ENCODE assay signal across 10 cellular contexts in the genomic region with DNA sequence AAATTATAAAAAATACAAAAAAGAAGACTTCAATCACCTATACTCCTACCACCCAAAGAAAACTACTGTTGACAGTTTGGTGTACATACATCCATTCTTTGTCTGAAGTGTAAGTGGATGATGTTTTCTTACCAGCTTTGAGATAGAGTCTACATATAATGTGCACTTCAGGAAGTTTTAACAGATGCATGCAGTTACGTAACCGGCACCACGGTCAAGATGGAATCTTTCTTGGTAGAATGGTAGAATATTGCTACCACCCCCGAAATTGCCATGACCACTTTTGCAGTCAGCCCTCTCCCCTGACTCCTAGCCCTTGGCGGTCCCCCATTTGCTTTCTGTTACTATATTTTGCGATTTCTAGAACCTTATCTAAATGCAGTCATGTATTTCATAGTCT. TPM values are rescaled to one million over a fixed set of nuclear protein-coding genes. Genes with fewer than 3 reads are reported as not detected.
A peak's percentile ranks its signal among the peaks of the same experiment; 100 is the strongest.
DNase-seq lines count a peak whose midpoint lies in the region; ATAC-seq and TF ChIP-seq lines count a peak whose summit lies in the region.
"Had no signal": no experiment of that assay in that cellular context is flagged by ENCODE, and none has a peak within 500 bp of the region (broad histone marks: within the 10 kb centered on the region; RNA-seq: fewer than 3 reads in every experiment).

No MANE protein-coding gene starts in this region.

- peaks cover 87% of the 10 kb centered on the region for H3K79me2 ChIP-seq in HCT116 (ENCODE audit: insufficient read depth, low read length)

- H3K27me3 Mint-ChIP-seq in activated T-helper 2 cell treated with anti-CD3 and anti-CD28 coated beads, Interferon-gamma antibody, Interleukin-2, Interleukin-4, amounts not matched to agents 10 μg/mL and 5 μg/mL and 100 μg/mL, durations not matched to agents 14 hours and 24 hours and 36 hours (ENCODE audit: low read depth), result no peaks in the 10 kb centered on the region

- H3K4me3 ChIP-seq in BLaER1 treated with 17β-estradiol and CSF1 and Interleukin-3, amounts not matched to agents 10 nM and 100 nM, result peak overlapping the region; percentile 76 to 92 (median 86); a peak in 19 of 20 replicates
- H3K4me3 ChIP-seq in HCT116 (replicated peaks in 1 of 2; ENCODE audit: low read depth in 1 of 2, low read length in 2 of 2) (peak overlapping the region; percentile 56 to 64), mesodermal cell (ENCODE audit: extremely low read depth, insufficient read depth, low read length, poor library complexity, severe bottlenecking) (peak overlapping the region; percentile 80)

- POLR2A ChIA-PET in HCT116 (lab: Charles Lee), result no interaction called here

- peaks cover 28 to 55% (median 49%) of the 10 kb centered on the region in 11 experiments for H3K36me3 ChIP-seq in BLaER1 treated with 17β-estradiol and CSF1 and Interleukin-3, amounts not matched to agents 10 nM and 100 nM
- peaks cover 0 to 17% of the 10 kb centered on the region in 2 experiments; a peak in 2 of 4 replicates for H3K36me3 ChIP-seq in HCT116 (ENCODE audit: control insufficient read depth in 1 of 2, insufficient read depth in 2 of 2, low read length in 2 of 2)
- peaks cover 49% of the 10 kb centered on the region for H3K36me3 ChIP-seq in mesodermal cell (ENCODE audit: control insufficient read depth, insufficient read depth, low read length)

- 95 to 100% methylated on average over 2 of the region's 6 CpGs for WGBS in mesodermal cell (ENCODE audit: insufficient coverage in 2 of 2), 2 experiments

- 0 out of 22 replicates have a peak, but pooled peaks cover 0 to 3% (median 0%) of the 10 kb centered on the region in 11 experiments for H3K9me3 ChIP-seq in BLaER1 treated with 17β-estradiol and CSF1 and Interleukin-3, amounts not matched to agents 10 nM and 100 nM (replicated peaks in 1 of 11)
- no peaks in the 10 kb centered on the region for H3K9me3 ChIP-seq in HCT116 (ENCODE audit: control insufficient read depth in 1 of 2, insufficient read depth in 1 of 2, low read depth in 1 of 2, low read length in 2 of 2)
- H3K9me3 ChIP-seq in mesodermal cell (ENCODE audit: control insufficient read depth, low read length), result no peaks in the 10 kb centered on the region

- H3K4me1 ChIP-seq in BLaER1 treated with 17β-estradiol and CSF1 and Interleukin-3, amounts not matched to agents 10 nM and 100 nM, result peaks cover 34 to 73% (median 52%) of the 10 kb centered on the region in 10 experiments
- H3K4me1 ChIP-seq in HCT116 (ENCODE audit: control insufficient read depth in 1 of 2, insufficient read depth in 2 of 2, low read length in 2 of 2) (peaks cover 20 to 37% of the 10 kb centered on the region in 2 experiments), mesodermal cell (ENCODE audit: control insufficient read depth, insufficient read depth, low read length, poor library complexity, severe bottlenecking) (peaks cover 25% of the 10 kb centered on the region)

- peaks cover 40% of the 10 kb centered on the region for H3K4me1 Mint-ChIP-seq in activated T-helper 2 cell treated with anti-CD3 and anti-CD28 coated beads, Interferon-gamma antibody, Interleukin-2, Interleukin-4, amounts not matched to agents 10 μg/mL and 5 μg/mL and 100 μg/mL, durations not matched to agents 14 hours and 24 hours and 36 hours (ENCODE audit: low read depth)

- TF ChIP-seq CTCF in HCT116 (IDR thresholded peaks at IDR 0.05 in 2 of 3, conservative IDR thresholded peaks at IDR 0.05 in 1 of 3; ENCODE audit: borderline replicate concordance in 1 of 3, insufficient read depth in 1 of 3, low read depth in 2 of 3, low read length in 2 of 3), result no peak

- TF ChIP-seq POLR2A in HCT116 (IDR thresholded peaks at IDR 0.05; ENCODE audit: borderline replicate concordance, extremely low read depth, insufficient read depth, insufficient read length), result no peak

- ATAC-seq in HCT116 (no peak), GM21786 (IDR thresholded peaks at IDR 0.05; ENCODE audit: unreplicated experiment) (no peak), GM21515 (IDR thresholded peaks at IDR 0.05; ENCODE audit: unreplicated experiment) (no peak)

- peak overlapping the region in 5 of 11 experiments; percentile 97 to 99 (median 98); a peak in 7 of 22 replicates for H3K27ac ChIP-seq in BLaER1 treated with 17β-estradiol and CSF1 and Interleukin-3, amounts not matched to agents 10 nM and 100 nM
- H3K27ac ChIP-seq in HCT116 (ENCODE audit: low read depth, low read length) (peak overlapping the region; percentile 98; the same call in 1 of the 2 replicates), mesodermal cell (ENCODE audit: low read depth, low read length, severe bottlenecking) (no peak overlapping the region)

- no peak overlapping the region for H2AFZ ChIP-seq in HCT116 (ENCODE audit: low read depth, low read length, poor library complexity, severe bottlenecking)

- CTCF ChIA-PET in HCT116 (lab: Charles Lee), result no interaction called here

- intact Hi-C loops in HCT116 (cut with micrococcal nuclease), result no loop called here
- intact Hi-C loops in activated T-helper 2 cell treated with anti-CD3 and anti-CD28 coated beads, Interferon-gamma antibody, Interleukin-2, Interleukin-4, amounts not matched to agents 10 μg/mL and 5 μg/mL and 100 μg/mL, durations not matched to agents 14 hours and 24 hours and 36 hours (cut with micrococcal nuclease), result no loop called here

- H3K27ac Mint-ChIP-seq in activated T-helper 2 cell treated with anti-CD3 and anti-CD28 coated beads, Interferon-gamma antibody, Interleukin-2, Interleukin-4, amounts not matched to agents 10 μg/mL and 5 μg/mL and 100 μg/mL, durations not matched to agents 14 hours and 24 hours and 36 hours, result no peak overlapping the region

- no peaks in the 10 kb centered on the region for H3K9me3 Mint-ChIP-seq in activated T-helper 2 cell treated with anti-CD3 and anti-CD28 coated beads, Interferon-gamma antibody, Interleukin-2, Interleukin-4, amounts not matched to agents 10 μg/mL and 5 μg/mL and 100 μg/mL, durations not matched to agents 14 hours and 24 hours and 36 hours

- peaks cover 49 to 74% (median 67%) of the 10 kb centered on the region in 11 experiments for H4K20me1 ChIP-seq in BLaER1 treated with 17β-estradiol and CSF1 and Interleukin-3, amounts not matched to agents 10 nM and 100 nM
- H4K20me1 ChIP-seq in HCT116 (ENCODE audit: insufficient read depth), result no peaks in the 10 kb centered on the region

- H3K4me2 ChIP-seq in BLaER1 treated with 17β-estradiol and CSF1 and Interleukin-3, amounts not matched to agents 10 nM and 100 nM, result peak overlapping the region; percentile 79 to 96 (median 90)
- peak overlapping the region; percentile 77 for H3K4me2 ChIP-seq in HCT116 (ENCODE audit: low read length)

- peak overlapping the region; percentile 95 to 99 (median 98); a peak in 20 of 22 replicates for H3K9ac ChIP-seq in BLaER1 treated with 17β-estradiol and CSF1 and Interleukin-3, amounts not matched to agents 10 nM and 100 nM
- peak overlapping the region; percentile 96 for H3K9ac ChIP-seq in HCT116 (ENCODE audit: low read length)

- no peaks in the 10 kb centered on the region for H3K27me3 ChIP-seq in BLaER1 treated with 17β-estradiol and CSF1 and Interleukin-3, amounts not matched to agents 10 nM and 100 nM
- H3K27me3 ChIP-seq in HCT116 (ENCODE audit: insufficient read depth, low read length), result no peaks in the 10 kb centered on the region

- H3K36me3 Mint-ChIP-seq in activated T-helper 2 cell treated with anti-CD3 and anti-CD28 coated beads, Interferon-gamma antibody, Interleukin-2, Interleukin-4, amounts not matched to agents 10 μg/mL and 5 μg/mL and 100 μg/mL, durations not matched to agents 14 hours and 24 hours and 36 hours (ENCODE audit: low read depth), result peaks cover 48% of the 10 kb centered on the region

- RAD21 ChIA-PET in HCT116 (lab: Charles Lee; ENCODE audit: low non-redundant PET in 1 of 2, low total read pairs in 2 of 2, uncharacterized antibody in 2 of 2, unreplicated experiment in 2 of 2), result no interaction called here

- H3K4me3 Mint-ChIP-seq in activated T-helper 2 cell treated with anti-CD3 and anti-CD28 coated beads, Interferon-gamma antibody, Interleukin-2, Interleukin-4, amounts not matched to agents 10 μg/mL and 5 μg/mL and 100 μg/mL, durations not matched to agents 14 hours and 24 hours and 36 hours (ENCODE audit: low read depth), result peak overlapping the region; percentile 79

- no peak for DNase-seq in HCT116 (ENCODE audit: low read depth, low spot score)
- no peak for DNase-seq in activated T-helper 2 cell treated with anti-CD3 and anti-CD28 coated beads, Interferon-gamma antibody, Interleukin-2, Interleukin-4, amounts not matched to agents 10 μg/mL and 5 μg/mL and 100 μg/mL, durations not matched to agents 14 hours and 24 hours and 36 hours (ENCODE audit: low spot score)
- no peak for DNase-seq in D341Med (ENCODE audit: low spot score)
- DNase-seq in NCI-H2081 treated with DMSO at 0.1 percent for 48 hours (lab: John Stamatoyannopoulos, UW), result no peak
- DNase-seq: stimulated activated CD4-positive, alpha-beta T cell treated with anti-CD3 and anti-CD28 coated beads, Interleukin-2, amount 100 ng/mL, for 48 hours had no signal

- no peaks in the 10 kb centered on the region for H3K9me2 ChIP-seq in HCT116 (ENCODE audit: insufficient read depth)

- no peak for TF ChIP-seq RAD21 in HCT116 (IDR thresholded peaks at IDR 0.05; ENCODE audit: low read depth)

- TSS peak; percentile 66 for BruUV-seq in HCT116 (replicated peaks; lab: Mats Ljungman, UMichigan)

TF ChIP-seq in HCT116, 20 proteins besides CTCF, POLR2A, EP300 and RAD21:
- TF ChIP-seq YY1 (IDR thresholded peaks at IDR 0.05; ENCODE audit: extremely low read depth, insufficient replicate concordance, low read depth, low read length) (no peak), EGR1 (IDR thresholded peaks at IDR 0.05; ENCODE audit: low read depth) (no peak)

RNA-seq across cellular contexts. Expression of a gene that starts 1.4 kb away (rescaled TPM):
- total RNA-seq in HCT116 (2021; ENCODE audit: unreplicated experiment), result 76.5 TPM
- 41.6 and 42.5 TPM in 2 replicates for polyA plus RNA-seq in HCT116 (2012)
- 83.3 and 83.8 TPM in 2 replicates for total RNA-seq in activated T-helper 2 cell treated with anti-CD3 and anti-CD28 coated beads, Interferon-gamma antibody, Interleukin-2, Interleukin-4, amounts not matched to agents 10 μg/mL and 5 μg/mL and 100 μg/mL, durations not matched to agents 14 hours and 24 hours and 36 hours
- polyA plus RNA-seq in mesodermal cell (2013, experiment 1 of 2), result 63.4 TPM
- 56.3 TPM for polyA plus RNA-seq in mesodermal cell (2013, experiment 2 of 2)

RNA-seq across cellular contexts. Expression of a gene that starts 2.4 kb away (rescaled TPM):
- 73.3 TPM for total RNA-seq in HCT116 (2021; ENCODE audit: unreplicated experiment)
- 51.0 and 56.6 TPM in 2 replicates for polyA plus RNA-seq in HCT116 (2012)
- 67.1 and 67.6 TPM in 2 replicates for total RNA-seq in activated T-helper 2 cell treated with anti-CD3 and anti-CD28 coated beads, Interferon-gamma antibody, Interleukin-2, Interleukin-4, amounts not matched to agents 10 μg/mL and 5 μg/mL and 100 μg/mL, durations not matched to agents 14 hours and 24 hours and 36 hours
- 46.9 TPM for polyA plus RNA-seq in mesodermal cell (2013, experiment 1 of 2)
- polyA plus RNA-seq in mesodermal cell (2013, experiment 2 of 2), result 47.9 TPM

RNA-seq across cellular contexts. Expression of a gene that starts 52.4 kb away (rescaled TPM):
- total RNA-seq in HCT116 (2021; ENCODE audit: unreplicated experiment), result not detected
- polyA plus RNA-seq in HCT116 (2012), result 0.20 and 0.25 TPM in 2 replicates
- total RNA-seq in activated T-helper 2 cell treated with anti-CD3 and anti-CD28 coated beads, Interferon-gamma antibody, Interleukin-2, Interleukin-4, amounts not matched to agents 10 μg/mL and 5 μg/mL and 100 μg/mL, durations not matched to agents 14 hours and 24 hours and 36 hours, result not detected in 2 replicates
- polyA plus RNA-seq in mesodermal cell (2013, experiment 1 of 2), result not detected
- not detected for polyA plus RNA-seq in mesodermal cell (2013, experiment 2 of 2)
- total RNA-seq: NCI-H460 had no signal
